ENCODE assay signal across 1 cellular context in the genomic region with DNA sequence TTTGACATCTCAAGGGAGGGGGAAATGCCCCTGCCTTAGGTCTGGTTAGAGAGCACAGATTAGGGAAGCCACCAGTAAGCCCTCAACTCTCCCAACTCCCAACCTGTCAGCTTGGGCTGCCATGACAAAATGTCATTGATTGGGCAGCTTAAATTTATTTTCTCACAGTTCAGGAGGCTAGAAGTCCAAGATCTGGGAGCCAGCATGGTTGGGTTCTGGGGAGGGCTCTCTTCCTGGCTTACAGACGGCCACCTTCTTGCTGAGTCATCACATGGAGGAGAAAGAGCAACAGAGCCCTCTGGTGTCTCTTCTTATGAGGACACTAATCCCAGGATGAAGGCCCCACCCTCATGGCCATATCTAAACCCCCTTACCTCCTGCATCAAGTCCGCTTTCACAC.
TF ChIP-seq lines count a peak whose summit lies in the region.

No MANE protein-coding gene starts in this region.

TF ChIP-seq in K562, 482 proteins besides CTCF, POLR2A, EP300 and RAD21 (continued from another document and continues in another):
- TF ChIP-seq, protein P1, sequence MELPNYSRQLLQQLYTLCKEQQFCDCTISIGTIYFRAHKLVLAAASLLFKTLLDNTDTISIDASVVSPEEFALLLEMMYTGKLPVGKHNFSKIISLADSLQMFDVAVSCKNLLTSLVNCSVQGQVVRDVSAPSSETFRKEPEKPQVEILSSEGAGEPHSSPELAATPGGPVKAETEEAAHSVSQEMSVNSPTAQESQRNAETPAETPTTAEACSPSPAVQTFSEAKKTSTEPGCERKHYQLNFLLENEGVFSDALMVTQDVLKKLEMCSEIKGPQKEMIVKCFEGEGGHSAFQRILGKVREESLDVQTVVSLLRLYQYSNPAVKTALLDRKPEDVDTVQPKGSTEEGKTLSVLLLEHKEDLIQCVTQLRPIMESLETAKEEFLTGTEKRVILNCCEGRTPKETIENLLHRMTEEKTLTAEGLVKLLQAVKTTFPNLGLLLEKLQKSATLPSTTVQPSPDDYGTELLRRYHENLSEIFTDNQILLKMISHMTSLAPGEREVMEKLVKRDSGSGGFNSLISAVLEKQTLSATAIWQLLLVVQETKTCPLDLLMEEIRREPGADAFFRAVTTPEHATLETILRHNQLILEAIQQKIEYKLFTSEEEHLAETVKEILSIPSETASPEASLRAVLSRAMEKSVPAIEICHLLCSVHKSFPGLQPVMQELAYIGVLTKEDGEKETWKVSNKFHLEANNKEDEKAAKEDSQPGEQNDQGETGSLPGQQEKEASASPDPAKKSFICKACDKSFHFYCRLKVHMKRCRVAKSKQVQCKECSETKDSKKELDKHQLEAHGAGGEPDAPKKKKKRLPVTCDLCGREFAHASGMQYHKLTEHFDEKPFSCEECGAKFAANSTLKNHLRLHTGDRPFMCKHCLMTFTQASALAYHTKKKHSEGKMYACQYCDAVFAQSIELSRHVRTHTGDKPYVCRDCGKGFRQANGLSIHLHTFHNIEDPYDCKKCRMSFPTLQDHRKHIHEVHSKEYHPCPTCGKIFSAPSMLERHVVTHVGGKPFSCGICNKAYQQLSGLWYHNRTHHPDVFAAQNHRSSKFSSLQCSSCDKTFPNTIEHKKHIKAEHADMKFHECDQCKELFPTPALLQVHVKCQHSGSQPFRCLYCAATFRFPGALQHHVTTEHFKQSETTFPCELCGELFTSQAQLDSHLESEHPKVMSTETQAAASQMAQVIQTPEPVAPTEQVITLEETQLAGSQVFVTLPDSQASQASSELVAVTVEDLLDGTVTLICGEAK (IDR thresholded peaks at IDR 0.05) = no peak
- TF ChIP-seq, protein P1 (CRISPR knock-in tag; IDR thresholded peaks at IDR 0.05) = no peak
- TF ChIP-seq HEY1 (CRISPR knock-in tag; IDR thresholded peaks at IDR 0.05; ENCODE audit: borderline replicate concordance) = no peak
- TF ChIP-seq KDM1A (IDR thresholded peaks at IDR 0.05) = no peak
- TF ChIP-seq ZNF140 (CRISPR knock-in tag; IDR thresholded peaks at IDR 0.05) = no peak
- TF ChIP-seq RFX5 (IDR thresholded peaks at IDR 0.05; ENCODE audit: low read depth, low read length) = no peak
- no peak for TF ChIP-seq RBFOX2 (IDR thresholded peaks at IDR 0.05; ENCODE audit: low read depth, low read length)
- TF ChIP-seq ZKSCAN8 (CRISPR knock-in tag; IDR thresholded peaks at IDR 0.05) = no peak
- TF ChIP-seq, protein P2, sequence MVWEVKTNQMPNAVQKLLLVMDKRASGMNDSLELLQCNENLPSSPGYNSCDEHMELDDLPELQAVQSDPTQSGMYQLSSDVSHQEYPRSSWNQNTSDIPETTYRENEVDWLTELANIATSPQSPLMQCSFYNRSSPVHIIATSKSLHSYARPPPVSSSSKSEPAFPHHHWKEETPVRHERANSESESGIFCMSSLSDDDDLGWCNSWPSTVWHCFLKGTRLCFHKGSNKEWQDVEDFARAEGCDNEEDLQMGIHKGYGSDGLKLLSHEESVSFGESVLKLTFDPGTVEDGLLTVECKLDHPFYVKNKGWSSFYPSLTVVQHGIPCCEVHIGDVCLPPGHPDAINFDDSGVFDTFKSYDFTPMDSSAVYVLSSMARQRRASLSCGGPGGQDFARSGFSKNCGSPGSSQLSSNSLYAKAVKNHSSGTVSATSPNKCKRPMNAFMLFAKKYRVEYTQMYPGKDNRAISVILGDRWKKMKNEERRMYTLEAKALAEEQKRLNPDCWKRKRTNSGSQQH (CRISPR knock-in tag; IDR thresholded peaks at IDR 0.05) = no peak
- TF ChIP-seq, protein P3, sequence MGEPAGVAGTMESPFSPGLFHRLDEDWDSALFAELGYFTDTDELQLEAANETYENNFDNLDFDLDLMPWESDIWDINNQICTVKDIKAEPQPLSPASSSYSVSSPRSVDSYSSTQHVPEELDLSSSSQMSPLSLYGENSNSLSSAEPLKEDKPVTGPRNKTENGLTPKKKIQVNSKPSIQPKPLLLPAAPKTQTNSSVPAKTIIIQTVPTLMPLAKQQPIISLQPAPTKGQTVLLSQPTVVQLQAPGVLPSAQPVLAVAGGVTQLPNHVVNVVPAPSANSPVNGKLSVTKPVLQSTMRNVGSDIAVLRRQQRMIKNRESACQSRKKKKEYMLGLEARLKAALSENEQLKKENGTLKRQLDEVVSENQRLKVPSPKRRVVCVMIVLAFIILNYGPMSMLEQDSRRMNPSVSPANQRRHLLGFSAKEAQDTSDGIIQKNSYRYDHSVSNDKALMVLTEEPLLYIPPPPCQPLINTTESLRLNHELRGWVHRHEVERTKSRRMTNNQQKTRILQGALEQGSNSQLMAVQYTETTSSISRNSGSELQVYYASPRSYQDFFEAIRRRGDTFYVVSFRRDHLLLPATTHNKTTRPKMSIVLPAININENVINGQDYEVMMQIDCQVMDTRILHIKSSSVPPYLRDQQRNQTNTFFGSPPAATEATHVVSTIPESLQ (CRISPR knock-in tag; IDR thresholded peaks at IDR 0.05) = no peak
- no peak for TF ChIP-seq TOE1 (IDR thresholded peaks at IDR 0.05; ENCODE audit: borderline replicate concordance)
- no peak for TF ChIP-seq TOE1 (CRISPR knock-in tag; IDR thresholded peaks at IDR 0.05; ENCODE audit: borderline replicate concordance, low read depth)
- TF ChIP-seq SUPT5H (IDR thresholded peaks at IDR 0.05) = no peak
- TF ChIP-seq ZNF197 (CRISPR knock-in tag; IDR thresholded peaks at IDR 0.05; ENCODE audit: low read depth) = no peak
- TF ChIP-seq, protein P4, sequence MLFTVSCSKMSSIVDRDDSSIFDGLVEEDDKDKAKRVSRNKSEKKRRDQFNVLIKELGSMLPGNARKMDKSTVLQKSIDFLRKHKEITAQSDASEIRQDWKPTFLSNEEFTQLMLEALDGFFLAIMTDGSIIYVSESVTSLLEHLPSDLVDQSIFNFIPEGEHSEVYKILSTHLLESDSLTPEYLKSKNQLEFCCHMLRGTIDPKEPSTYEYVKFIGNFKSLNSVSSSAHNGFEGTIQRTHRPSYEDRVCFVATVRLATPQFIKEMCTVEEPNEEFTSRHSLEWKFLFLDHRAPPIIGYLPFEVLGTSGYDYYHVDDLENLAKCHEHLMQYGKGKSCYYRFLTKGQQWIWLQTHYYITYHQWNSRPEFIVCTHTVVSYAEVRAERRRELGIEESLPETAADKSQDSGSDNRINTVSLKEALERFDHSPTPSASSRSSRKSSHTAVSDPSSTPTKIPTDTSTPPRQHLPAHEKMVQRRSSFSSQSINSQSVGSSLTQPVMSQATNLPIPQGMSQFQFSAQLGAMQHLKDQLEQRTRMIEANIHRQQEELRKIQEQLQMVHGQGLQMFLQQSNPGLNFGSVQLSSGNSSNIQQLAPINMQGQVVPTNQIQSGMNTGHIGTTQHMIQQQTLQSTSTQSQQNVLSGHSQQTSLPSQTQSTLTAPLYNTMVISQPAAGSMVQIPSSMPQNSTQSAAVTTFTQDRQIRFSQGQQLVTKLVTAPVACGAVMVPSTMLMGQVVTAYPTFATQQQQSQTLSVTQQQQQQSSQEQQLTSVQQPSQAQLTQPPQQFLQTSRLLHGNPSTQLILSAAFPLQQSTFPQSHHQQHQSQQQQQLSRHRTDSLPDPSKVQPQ (CRISPR knock-in tag; IDR thresholded peaks at IDR 0.05; ENCODE audit: borderline replicate concordance) = no peak
- TF ChIP-seq NELFE (IDR thresholded peaks at IDR 0.05; ENCODE audit: insufficient read depth, insufficient read length) = no peak
- no peak for TF ChIP-seq SNRNP70 (optimal IDR thresholded peaks at IDR 0.05; ENCODE audit: low read depth, low read length)
- TF ChIP-seq ZNF551 (CRISPR knock-in tag; IDR thresholded peaks at IDR 0.05) = no peak
- TF ChIP-seq, protein P5, sequence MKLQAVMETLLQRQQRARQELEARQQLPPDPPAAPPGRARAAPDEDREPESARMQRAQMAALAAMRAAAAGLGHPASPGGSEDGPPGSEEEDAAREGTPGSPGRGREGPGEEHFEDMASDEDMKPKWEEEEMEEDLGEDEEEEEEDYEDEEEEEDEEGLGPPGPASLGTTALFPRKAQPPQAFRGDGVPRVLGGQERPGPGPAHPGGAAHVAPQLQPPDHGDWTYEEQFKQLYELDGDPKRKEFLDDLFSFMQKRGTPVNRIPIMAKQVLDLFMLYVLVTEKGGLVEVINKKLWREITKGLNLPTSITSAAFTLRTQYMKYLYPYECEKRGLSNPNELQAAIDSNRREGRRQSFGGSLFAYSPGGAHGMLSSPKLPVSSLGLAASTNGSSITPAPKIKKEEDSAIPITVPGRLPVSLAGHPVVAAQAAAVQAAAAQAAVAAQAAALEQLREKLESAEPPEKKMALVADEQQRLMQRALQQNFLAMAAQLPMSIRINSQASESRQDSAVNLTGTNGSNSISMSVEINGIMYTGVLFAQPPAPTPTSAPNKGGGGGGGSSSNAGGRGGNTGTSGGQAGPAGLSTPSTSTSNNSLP (IDR thresholded peaks at IDR 0.05; ENCODE audit: borderline replicate concordance, low read depth, low read length) = no peak
- no peak for TF ChIP-seq LARP7 (IDR thresholded peaks at IDR 0.05)
- TF ChIP-seq, protein P6, sequence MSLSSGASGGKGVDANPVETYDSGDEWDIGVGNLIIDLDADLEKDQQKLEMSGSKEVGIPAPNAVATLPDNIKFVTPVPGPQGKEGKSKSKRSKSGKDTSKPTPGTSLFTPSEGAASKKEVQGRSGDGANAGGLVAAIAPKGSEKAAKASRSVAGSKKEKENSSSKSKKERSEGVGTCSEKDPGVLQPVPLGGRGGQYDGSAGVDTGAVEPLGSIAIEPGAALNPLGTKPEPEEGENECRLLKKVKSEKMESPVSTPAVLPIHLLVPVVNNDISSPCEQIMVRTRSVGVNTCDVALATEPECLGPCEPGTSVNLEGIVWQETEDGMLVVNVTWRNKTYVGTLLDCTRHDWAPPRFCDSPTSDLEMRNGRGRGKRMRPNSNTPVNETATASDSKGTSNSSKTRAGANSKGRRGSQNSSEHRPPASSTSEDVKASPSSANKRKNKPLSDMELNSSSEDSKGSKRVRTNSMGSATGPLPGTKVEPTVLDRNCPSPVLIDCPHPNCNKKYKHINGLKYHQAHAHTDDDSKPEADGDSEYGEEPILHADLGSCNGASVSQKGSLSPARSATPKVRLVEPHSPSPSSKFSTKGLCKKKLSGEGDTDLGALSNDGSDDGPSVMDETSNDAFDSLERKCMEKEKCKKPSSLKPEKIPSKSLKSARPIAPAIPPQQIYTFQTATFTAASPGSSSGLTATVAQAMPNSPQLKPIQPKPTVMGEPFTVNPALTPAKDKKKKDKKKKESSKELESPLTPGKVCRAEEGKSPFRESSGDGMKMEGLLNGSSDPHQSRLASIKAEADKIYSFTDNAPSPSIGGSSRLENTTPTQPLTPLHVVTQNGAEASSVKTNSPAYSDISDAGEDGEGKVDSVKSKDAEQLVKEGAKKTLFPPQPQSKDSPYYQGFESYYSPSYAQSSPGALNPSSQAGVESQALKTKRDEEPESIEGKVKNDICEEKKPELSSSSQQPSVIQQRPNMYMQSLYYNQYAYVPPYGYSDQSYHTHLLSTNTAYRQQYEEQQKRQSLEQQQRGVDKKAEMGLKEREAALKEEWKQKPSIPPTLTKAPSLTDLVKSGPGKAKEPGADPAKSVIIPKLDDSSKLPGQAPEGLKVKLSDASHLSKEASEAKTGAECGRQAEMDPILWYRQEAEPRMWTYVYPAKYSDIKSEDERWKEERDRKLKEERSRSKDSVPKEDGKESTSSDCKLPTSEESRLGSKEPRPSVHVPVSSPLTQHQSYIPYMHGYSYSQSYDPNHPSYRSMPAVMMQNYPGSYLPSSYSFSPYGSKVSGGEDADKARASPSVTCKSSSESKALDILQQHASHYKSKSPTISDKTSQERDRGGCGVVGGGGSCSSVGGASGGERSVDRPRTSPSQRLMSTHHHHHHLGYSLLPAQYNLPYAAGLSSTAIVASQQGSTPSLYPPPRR (CRISPR knock-in tag; IDR thresholded peaks at IDR 0.05; ENCODE audit: borderline replicate concordance) = no peak
- TF ChIP-seq ZNF232 (CRISPR knock-in tag; IDR thresholded peaks at IDR 0.05) = no peak
- TF ChIP-seq ZNF253 (CRISPR knock-in tag; conservative IDR thresholded peaks at IDR 0.05) = no peak
- TF ChIP-seq RBM22 (IDR thresholded peaks at IDR 0.05; ENCODE audit: low read depth, low read length, poor library complexity, severe bottlenecking) = no peak
- no peak for TF ChIP-seq ZNF121 (CRISPR knock-in tag; conservative IDR thresholded peaks at IDR 0.05)
- TF ChIP-seq MTF1 (CRISPR knock-in tag; IDR thresholded peaks at IDR 0.05; ENCODE audit: borderline replicate concordance) = no peak
- no peak for TF ChIP-seq HMG20A (CRISPR knock-in tag; conservative IDR thresholded peaks at IDR 0.05)
- TF ChIP-seq, protein P7, sequence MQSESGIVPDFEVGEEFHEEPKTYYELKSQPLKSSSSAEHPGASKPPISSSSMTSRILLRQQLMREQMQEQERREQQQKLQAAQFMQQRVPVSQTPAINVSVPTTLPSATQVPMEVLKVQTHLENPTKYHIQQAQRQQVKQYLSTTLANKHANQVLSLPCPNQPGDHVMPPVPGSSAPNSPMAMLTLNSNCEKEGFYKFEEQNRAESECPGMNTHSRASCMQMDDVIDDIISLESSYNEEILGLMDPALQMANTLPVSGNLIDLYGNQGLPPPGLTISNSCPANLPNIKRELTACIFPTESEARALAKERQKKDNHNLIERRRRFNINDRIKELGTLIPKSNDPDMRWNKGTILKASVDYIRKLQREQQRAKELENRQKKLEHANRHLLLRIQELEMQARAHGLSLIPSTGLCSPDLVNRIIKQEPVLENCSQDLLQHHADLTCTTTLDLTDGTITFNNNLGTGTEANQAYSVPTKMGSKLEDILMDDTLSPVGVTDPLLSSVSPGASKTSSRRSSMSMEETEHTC (IDR thresholded peaks at IDR 0.05) = no peak
- TF ChIP-seq, protein P8, sequence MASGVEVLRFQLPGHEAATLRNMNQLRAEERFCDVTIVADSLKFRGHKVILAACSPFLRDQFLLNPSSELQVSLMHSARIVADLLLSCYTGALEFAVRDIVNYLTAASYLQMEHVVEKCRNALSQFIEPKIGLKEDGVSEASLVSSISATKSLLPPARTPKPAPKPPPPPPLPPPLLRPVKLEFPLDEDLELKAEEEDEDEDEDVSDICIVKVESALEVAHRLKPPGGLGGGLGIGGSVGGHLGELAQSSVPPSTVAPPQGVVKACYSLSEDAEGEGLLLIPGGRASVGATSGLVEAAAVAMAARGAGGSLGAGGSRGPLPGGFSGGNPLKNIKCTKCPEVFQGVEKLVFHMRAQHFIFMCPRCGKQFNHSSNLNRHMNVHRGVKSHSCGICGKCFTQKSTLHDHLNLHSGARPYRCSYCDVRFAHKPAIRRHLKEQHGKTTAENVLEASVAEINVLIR (CRISPR knock-in tag; IDR thresholded peaks at IDR 0.05) = no peak
